In the genomic region with DNA sequence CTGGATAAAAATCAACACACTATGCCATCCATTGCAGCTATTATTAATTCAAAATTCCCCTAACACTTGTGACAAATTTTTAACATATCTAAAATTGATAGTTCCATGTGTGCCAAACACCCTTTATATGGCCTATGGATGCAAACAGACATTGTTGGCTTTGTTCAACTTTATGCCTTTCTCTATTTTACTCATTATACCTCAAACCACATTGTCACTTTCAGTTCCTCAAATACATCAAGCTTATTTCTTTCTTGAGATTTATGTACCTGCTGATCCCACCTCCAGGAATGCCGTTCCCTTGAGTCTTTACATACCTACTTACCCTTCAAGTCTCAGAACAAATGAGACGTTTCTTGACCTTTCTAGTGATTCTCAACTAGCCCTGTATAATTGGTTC, we compare ENCODE assay signal across 13 cellular contexts.
DNase-seq lines count a peak whose midpoint lies in the region; ATAC-seq and TF ChIP-seq lines count a peak whose summit lies in the region.
"Had no signal": no experiment of that assay in that cellular context is flagged by ENCODE, and none has a peak within 500 bp of the region (broad histone marks: within the 10 kb centered on the region; RNA-seq: fewer than 3 reads in every experiment).

No MANE protein-coding gene starts in this region.

- H2AFZ ChIP-seq in mammary epithelial cell (ENCODE audit: low read depth, low read length): no peak overlapping the region

- H3K9me3 ChIP-seq in adrenal gland (replicated peaks in 1 of 3): no peaks in the 10 kb centered on the region
- H3K9me3 ChIP-seq in mammary epithelial cell (replicated peaks; ENCODE audit: insufficient read depth, low read length): no peaks in the 10 kb centered on the region

- H3K4me1 ChIP-seq in adrenal gland (replicated peaks in 1 of 2) (no peaks in the 10 kb centered on the region), mammary epithelial cell (ENCODE audit: insufficient read depth, low read length) (no peaks in the 10 kb centered on the region)

- dilution Hi-C loops in mammary epithelial cell (cut with HindIII; ENCODE audit: low sequenced_read_pairs): no loop called here

- H3K9ac ChIP-seq in mammary epithelial cell (ENCODE audit: insufficient read depth, low read length): no peak overlapping the region

- TF ChIP-seq POLR2A in adrenal gland (IDR thresholded peaks at IDR 0.05): no peak

- H3K79me2 ChIP-seq in mammary epithelial cell (ENCODE audit: insufficient read depth, low read length): no peaks in the 10 kb centered on the region

- BruUV-seq in mammary epithelial cell (replicated peaks; lab: Mats Ljungman, UMichigan): no TSS peak

- H3K27me3 ChIP-seq in adrenal gland: no peaks in the 10 kb centered on the region
- H3K27me3 ChIP-seq in mammary epithelial cell (ENCODE audit: insufficient read depth, low read length): no peaks in the 10 kb centered on the region

- in situ Hi-C loops in mammary epithelial cell (cut with MboI; ENCODE audit: low sequenced_read_pairs in 2 of 2): no loop called here

- no peak overlapping the region for H3K27ac ChIP-seq in adrenal gland
- no peak overlapping the region for H3K27ac ChIP-seq in mammary epithelial cell (ENCODE audit: insufficient read depth, low read depth, low read length)

- H4K20me1 ChIP-seq in mammary epithelial cell (ENCODE audit: insufficient read depth, low read length): no peaks in the 10 kb centered on the region

- intact Hi-C loops in adrenal gland (cut with DNase I) (no loop called here), mammary epithelial cell (cut with micrococcal nuclease) (no loop called here)

- 83 to 88% (median 87%) methylated on average over 2 of the region's 2 CpGs for WGBS in adrenal gland, 4 donors
- WGBS in mammary epithelial cell (ENCODE audit: low coverage, missing lambda C conversion rate): 93% methylated on average over 2 of the region's 2 CpGs

- peak; percentile 96 for ATAC-seq in GM18498 (IDR thresholded peaks at IDR 0.05; ENCODE audit: unreplicated experiment)
- peak; percentile 97 for ATAC-seq in GM19452 (IDR thresholded peaks at IDR 0.05; ENCODE audit: unreplicated experiment)
- peak; percentile 93 for ATAC-seq in HG02798 (IDR thresholded peaks at IDR 0.05; ENCODE audit: poor library complexity, unreplicated experiment)
- ATAC-seq in HG03442 (IDR thresholded peaks at IDR 0.05; ENCODE audit: unreplicated experiment): peak; percentile 99
- ATAC-seq: HCT116; natural killer cell treated with Interleukin-12 subunit alpha and Interleukin-12 subunit beta and Interleukin-15 and Interleukin-18, amount 100 ng/mL, for 72 hours had no signal

- TF ChIP-seq CTCF in adrenal gland (IDR thresholded peaks at IDR 0.05) (no peak), mammary epithelial cell (conservative IDR thresholded peaks at IDR 0.05 in 1 of 2, IDR thresholded peaks at IDR 0.05 in 1 of 2; ENCODE audit: extremely low read depth in 1 of 2, insufficient read depth in 1 of 2, low read depth in 1 of 2, low read length in 2 of 2) (no peak)

- CTCF ChIA-PET in mammary epithelial cell (lab: Charles Lee; ENCODE audit: low non-redundant PET): no interaction called here

- H3K4me2 ChIP-seq in mammary epithelial cell (ENCODE audit: insufficient read depth, low read depth, low read length): no peak overlapping the region

- no peak for DNase-seq in adrenal gland
- no peak for DNase-seq in hepatic stellate cell (ENCODE audit: low spot score)
- DNase-seq in NCI-H187 treated with DMSO at 0.1 percent for 48 hours (lab: John Stamatoyannopoulos, UW): no peak
- no peak for DNase-seq in mammary epithelial cell
- DNase-seq: activated CD4-positive, alpha-beta T cell treated with anti-CD3 and anti-CD28 coated beads, Interleukin-2, amount 50 U/mL, for 1 hour; activated naive CD4-positive, alpha-beta T cell; NCI-H774 had no signal

- H3K36me3 ChIP-seq in adrenal gland (replicated peaks in 1 of 2) (no peaks in the 10 kb centered on the region), mammary epithelial cell (ENCODE audit: insufficient read depth, low read length) (no peaks in the 10 kb centered on the region)

- H3K4me3 ChIP-seq in adrenal gland: no peak overlapping the region
- H3K4me3 ChIP-seq in mammary epithelial cell (replicated peaks in 1 of 3; ENCODE audit: insufficient read depth in 1 of 3, low read depth in 2 of 3, low read length in 3 of 3): no peak overlapping the region
